ENCODE assay signal across 10 cellular contexts in the genomic region with DNA sequence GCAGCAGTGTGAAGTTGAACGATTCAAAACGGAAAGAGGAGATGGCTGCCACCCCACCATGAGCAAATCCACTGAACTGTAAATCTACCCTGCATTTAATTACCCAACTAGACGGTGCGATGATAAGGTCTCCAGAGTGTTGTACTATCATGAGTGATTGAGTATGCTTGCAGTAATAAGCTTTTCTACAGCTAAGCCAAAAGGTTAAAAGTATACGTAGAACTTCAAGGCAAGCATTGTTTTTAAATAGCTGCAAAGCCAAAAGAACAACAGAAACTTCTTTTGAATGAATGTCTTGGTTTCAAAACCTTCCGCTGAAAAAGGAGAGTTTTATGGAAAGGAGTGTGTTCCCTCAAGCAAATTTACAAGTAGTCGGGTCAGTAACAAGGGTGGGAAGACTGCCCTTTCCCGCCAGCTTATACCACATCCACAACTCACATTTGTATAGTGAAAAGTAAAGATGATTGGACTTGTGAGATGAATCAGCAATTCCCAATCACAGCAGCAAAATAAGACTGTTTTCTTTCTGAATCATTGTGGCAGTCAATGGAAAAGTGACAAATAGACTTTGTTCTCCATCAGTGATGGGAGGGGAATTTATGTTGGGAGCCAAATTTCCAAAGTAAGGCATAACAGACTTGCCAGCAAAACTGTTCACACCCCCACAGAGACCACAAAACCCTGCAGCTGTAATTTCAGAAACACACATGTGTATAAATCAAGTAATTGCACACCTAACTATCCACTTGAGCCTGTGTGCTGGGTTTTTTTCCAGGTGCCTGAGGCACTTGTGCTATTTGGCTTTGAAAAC.
DNase-seq lines count a peak whose midpoint lies in the region; TF ChIP-seq lines count a peak whose summit lies in the region.
"Had no signal": no experiment of that assay in that cellular context is flagged by ENCODE, and none has a peak within 500 bp of the region (broad histone marks: within the 10 kb centered on the region; RNA-seq: fewer than 3 reads in every experiment).

No MANE protein-coding gene starts in this region.

- H3K36me3 ChIP-seq in WERI-Rb-1: no peaks in the 10 kb centered on the region
- no peaks in the 10 kb centered on the region for H3K36me3 ChIP-seq in hepatocyte (replicated peaks; ENCODE audit: insufficient read depth, low read depth)
- no peaks in the 10 kb centered on the region for H3K36me3 ChIP-seq in suprapubic skin
- H3K36me3 ChIP-seq: tibial nerve had no signal

- H3K9me3 ChIP-seq in WERI-Rb-1 (ENCODE audit: severe bottlenecking): no peaks in the 10 kb centered on the region
- H3K9me3 ChIP-seq in hepatocyte (ENCODE audit: low read depth): no peaks in the 10 kb centered on the region
- H3K9me3 ChIP-seq in suprapubic skin: no peaks in the 10 kb centered on the region
- H3K9me3 ChIP-seq: tibial nerve had no signal

- TF ChIP-seq EP300 in suprapubic skin (IDR thresholded peaks at IDR 0.05): no peak

- no peak overlapping the region for H3K4me3 Mint-ChIP-seq in immature natural killer cell

- H3K4me1 Mint-ChIP-seq in immature natural killer cell: no peaks in the 10 kb centered on the region

- TF ChIP-seq CTCF in WERI-Rb-1 (IDR thresholded peaks at IDR 0.05; ENCODE audit: low read depth, low read length) (no peak), hepatocyte (IDR thresholded peaks at IDR 0.05; ENCODE audit: poor library complexity) (no peak), suprapubic skin (IDR thresholded peaks at IDR 0.05) (no peak)

- TF ChIP-seq POLR2A in suprapubic skin (IDR thresholded peaks at IDR 0.05): no peak

- no peak overlapping the region for H2AFZ ChIP-seq in hepatocyte

- WGBS in hepatocyte (ENCODE audit: low lambda C conversion rate, missing lambda C conversion rate): 38% methylated on average over 8 of the region's 8 CpGs
- WGBS in suprapubic skin: 23% methylated on average over 8 of the region's 8 CpGs

- H3K4me3 ChIP-seq in WERI-Rb-1 (ENCODE audit: low read depth, low read length): no peak overlapping the region
- no peak overlapping the region for H3K4me3 ChIP-seq in hepatocyte
- peak overlapping the region; percentile 6 for H3K4me3 ChIP-seq in suprapubic skin

- H3K27ac Mint-ChIP-seq in immature natural killer cell: no peak overlapping the region

- H3K27me3 ChIP-seq in WERI-Rb-1 (ENCODE audit: insufficient read depth, low read depth, severe bottlenecking) (no peaks in the 10 kb centered on the region), hepatocyte (no peaks in the 10 kb centered on the region), suprapubic skin (no peaks in the 10 kb centered on the region)
- H3K27me3 ChIP-seq: tibial nerve had no signal

- H3K27ac ChIP-seq in WERI-Rb-1: no peak overlapping the region
- no peak overlapping the region for H3K27ac ChIP-seq in hepatocyte
- peak overlapping the region; percentile 31 for H3K27ac ChIP-seq in suprapubic skin

- H3K9me3 Mint-ChIP-seq in immature natural killer cell: peaks cover 3 to 28% (median 10%) of the 10 kb centered on the region in 6 donors

- peaks cover 5% of the 10 kb centered on the region for H3K4me1 ChIP-seq in hepatocyte (ENCODE audit: insufficient read depth)
- H3K4me1 ChIP-seq in suprapubic skin: peaks cover 19% of the 10 kb centered on the region

- H3K79me2 ChIP-seq in hepatocyte: no peaks in the 10 kb centered on the region

- DNase-seq in NCI-H2196 (lab: John Stamatoyannopoulos, UW; ENCODE audit: unreplicated experiment) (peak; percentile 16), NCI-H2196 treated with DMSO at 0.1 percent for 48 hours (lab: John Stamatoyannopoulos, UW; ENCODE audit: unreplicated experiment) (no peak), WERI-Rb-1 (peak; percentile 29), hepatocyte (ENCODE audit: low spot score) (no peak), suprapubic skin (ENCODE audit: low spot score in 2 of 2) (no peak), immature natural killer cell (no peak), amniotic stem cell (lab: John Stamatoyannopoulos, UW) (no peak), RKO (ENCODE audit: low spot score) (no peak)
- DNase-seq: left colon had no signal

- H3K36me3 Mint-ChIP-seq in immature natural killer cell: no peaks in the 10 kb centered on the region

- H3K9me2 ChIP-seq in hepatocyte (replicated peaks; ENCODE audit: insufficient read depth): no peaks in the 10 kb centered on the region

- no peaks in the 10 kb centered on the region for H4K20me1 ChIP-seq in hepatocyte (ENCODE audit: insufficient read depth, poor library complexity, severe bottlenecking)

- peaks cover 0 to 1% (median 0%) of the 10 kb centered on the region in 3 donors for H3K27me3 Mint-ChIP-seq in immature natural killer cell (ENCODE audit: low read depth in 3 of 3)

- peak overlapping the region; percentile 4 for H3K4me2 ChIP-seq in hepatocyte

Comparison
In these comparisons a context has a peak if more than half of its experiments do, and no peak if none do; other contexts are left out.
1. DNase-seq: peak in NCI-H2196 (single experiment) and WERI-Rb-1 (single experiment); none in NCI-H2196 treated with DMSO at 0.1 percent for 48 hours (single experiment), hepatocyte (single experiment), suprapubic skin (0 of 2), immature natural killer cell (0 of 3), amniotic stem cell (single experiment) and RKO (single experiment).